In genomic region chr17:74245145-74245817, GRCh38 we compare ENCODE assay signal across 1 cellular context.
TF ChIP-seq lines count a peak whose summit lies in the region.

No MANE protein-coding gene starts in this region.

TF ChIP-seq in GM23338, 12 proteins besides CTCF, POLR2A, EP300 and RAD21 (continued from another document):
- no peak for TF ChIP-seq ZNF462 (CRISPR knock-in tag; IDR thresholded peaks at IDR 0.05)
- TF ChIP-seq POLR2AphosphoS5 (IDR thresholded peaks at IDR 0.05; ENCODE audit: low read depth): no peak
- TF ChIP-seq REST (IDR thresholded peaks at IDR 0.05; ENCODE audit: unreplicated experiment): no peak
- no peak for TF ChIP-seq ETS1 (IDR thresholded peaks at IDR 0.05)
- no peak for TF ChIP-seq CREB1 (CRISPR knock-in tag; IDR thresholded peaks at IDR 0.05; ENCODE audit: low read depth)
- TF ChIP-seq ZNF331 (CRISPR knock-in tag; IDR thresholded peaks at IDR 0.05; ENCODE audit: low read depth): no peak
- TF ChIP-seq EZH2phosphoT487 (IDR thresholded peaks at IDR 0.05; ENCODE audit: unreplicated experiment): no peak
- TF ChIP-seq NANOG (IDR thresholded peaks at IDR 0.05; ENCODE audit: borderline replicate concordance): no peak
